In the genomic region with DNA sequence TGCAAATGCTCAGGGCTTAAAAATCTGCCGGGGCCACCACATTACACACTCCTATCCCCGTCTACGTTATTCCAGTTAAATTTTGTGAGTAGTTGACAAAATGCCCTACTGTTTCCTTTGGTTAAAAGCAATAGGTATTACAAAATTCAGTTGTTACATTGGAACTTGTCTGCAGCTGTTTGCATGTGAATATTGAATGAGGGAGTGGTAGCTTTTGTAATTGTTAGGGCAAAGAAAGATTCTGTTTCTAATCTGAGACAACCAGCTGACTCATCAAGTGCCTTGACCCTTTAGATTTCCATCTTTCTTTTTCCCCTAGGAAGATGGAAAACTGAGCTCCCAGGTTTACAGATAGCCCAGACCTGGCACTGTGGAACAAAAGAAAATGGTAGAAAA, we compare ENCODE assay signal across 1 cellular context.
TF ChIP-seq lines count a peak whose summit lies in the region.

No MANE protein-coding gene starts in this region.

TF ChIP-seq in HepG2, 621 proteins besides CTCF, POLR2A, EP300 and RAD21:
- TF ChIP-seq, protein P1, sequence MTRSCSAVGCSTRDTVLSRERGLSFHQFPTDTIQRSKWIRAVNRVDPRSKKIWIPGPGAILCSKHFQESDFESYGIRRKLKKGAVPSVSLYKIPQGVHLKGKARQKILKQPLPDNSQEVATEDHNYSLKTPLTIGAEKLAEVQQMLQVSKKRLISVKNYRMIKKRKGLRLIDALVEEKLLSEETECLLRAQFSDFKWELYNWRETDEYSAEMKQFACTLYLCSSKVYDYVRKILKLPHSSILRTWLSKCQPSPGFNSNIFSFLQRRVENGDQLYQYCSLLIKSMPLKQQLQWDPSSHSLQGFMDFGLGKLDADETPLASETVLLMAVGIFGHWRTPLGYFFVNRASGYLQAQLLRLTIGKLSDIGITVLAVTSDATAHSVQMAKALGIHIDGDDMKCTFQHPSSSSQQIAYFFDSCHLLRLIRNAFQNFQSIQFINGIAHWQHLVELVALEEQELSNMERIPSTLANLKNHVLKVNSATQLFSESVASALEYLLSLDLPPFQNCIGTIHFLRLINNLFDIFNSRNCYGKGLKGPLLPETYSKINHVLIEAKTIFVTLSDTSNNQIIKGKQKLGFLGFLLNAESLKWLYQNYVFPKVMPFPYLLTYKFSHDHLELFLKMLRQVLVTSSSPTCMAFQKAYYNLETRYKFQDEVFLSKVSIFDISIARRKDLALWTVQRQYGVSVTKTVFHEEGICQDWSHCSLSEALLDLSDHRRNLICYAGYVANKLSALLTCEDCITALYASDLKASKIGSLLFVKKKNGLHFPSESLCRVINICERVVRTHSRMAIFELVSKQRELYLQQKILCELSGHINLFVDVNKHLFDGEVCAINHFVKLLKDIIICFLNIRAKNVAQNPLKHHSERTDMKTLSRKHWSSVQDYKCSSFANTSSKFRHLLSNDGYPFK (CRISPR knock-in tag; IDR thresholded peaks at IDR 0.05; ENCODE audit: borderline replicate concordance): no peak
- TF ChIP-seq, protein P2, sequence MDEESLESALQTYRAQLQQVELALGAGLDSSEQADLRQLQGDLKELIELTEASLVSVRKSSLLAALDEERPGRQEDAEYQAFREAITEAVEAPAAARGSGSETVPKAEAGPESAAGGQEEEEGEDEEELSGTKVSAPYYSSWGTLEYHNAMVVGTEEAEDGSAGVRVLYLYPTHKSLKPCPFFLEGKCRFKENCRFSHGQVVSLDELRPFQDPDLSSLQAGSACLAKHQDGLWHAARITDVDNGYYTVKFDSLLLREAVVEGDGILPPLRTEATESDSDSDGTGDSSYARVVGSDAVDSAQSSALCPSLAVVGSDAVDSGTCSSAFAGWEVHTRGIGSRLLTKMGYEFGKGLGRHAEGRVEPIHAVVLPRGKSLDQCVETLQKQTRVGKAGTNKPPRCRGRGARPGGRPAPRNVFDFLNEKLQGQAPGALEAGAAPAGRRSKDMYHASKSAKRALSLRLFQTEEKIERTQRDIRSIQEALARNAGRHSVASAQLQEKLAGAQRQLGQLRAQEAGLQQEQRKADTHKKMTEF (CRISPR knock-in tag; IDR thresholded peaks at IDR 0.05): 0 out of 2 replicates have a peak, but pooled peaks have one; percentile 26
- TF ChIP-seq MAFF (IDR thresholded peaks at IDR 0.05; ENCODE audit: low read depth, low read length) (peak; percentile 52), ZNF607 (CRISPR knock-in tag; IDR thresholded peaks at IDR 0.05; ENCODE audit: borderline replicate concordance) (no peak), HDAC1 (CRISPR knock-in tag; IDR thresholded peaks at IDR 0.05) (0 out of 2 replicates have a peak, but pooled peaks have one; percentile 19), MAFK (conservative IDR thresholded peaks at IDR 0.05 in 1 of 2, IDR thresholded peaks at IDR 0.05 in 1 of 2; ENCODE audit: low read length in 2 of 2) (peak; percentile 47 to 59; a peak in 3 of 4 replicates), TAF15 (IDR thresholded peaks at IDR 0.05; ENCODE audit: low read depth, low read length, poor library complexity, severe bottlenecking) (no peak)
